ENCODE assay signal across 8 cellular contexts in the genomic region with DNA sequence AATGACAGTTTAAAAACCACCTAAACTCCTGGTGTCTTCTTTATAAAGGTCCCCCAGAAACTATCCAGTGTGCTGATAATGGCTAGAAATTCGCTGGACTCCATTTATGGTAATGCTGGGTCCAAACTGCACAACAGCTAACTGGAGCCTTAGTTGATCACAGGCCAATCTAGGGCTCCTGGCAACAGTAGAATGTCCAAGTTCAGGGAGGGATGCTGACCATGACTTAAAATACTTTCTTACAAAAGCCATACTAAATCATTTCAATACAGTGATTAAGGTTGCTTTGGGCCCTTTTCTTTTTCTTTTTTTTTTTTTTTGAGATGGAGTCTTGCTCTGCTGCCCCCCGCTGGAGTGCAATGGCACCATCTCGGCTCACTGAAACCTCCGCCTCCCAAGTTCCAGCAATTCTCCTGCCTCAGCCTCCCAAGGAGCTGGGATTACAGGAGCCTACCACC. TPM values are rescaled to one million over a fixed set of nuclear protein-coding genes. Genes with fewer than 3 reads are reported as not detected.
DNase-seq lines count a peak whose midpoint lies in the region; ATAC-seq and TF ChIP-seq lines count a peak whose summit lies in the region.

No MANE protein-coding gene starts in this region.

- H3K27me3 ChIP-seq in BLaER1 treated with 17β-estradiol and CSF1 and Interleukin-3, amounts not matched to agents 10 nM and 100 nM = no peaks in the 10 kb centered on the region
- H3K27me3 ChIP-seq in GM23248 (replicated peaks; ENCODE audit: insufficient read depth) = no peaks in the 10 kb centered on the region
- no peaks in the 10 kb centered on the region for H3K27me3 ChIP-seq in ascending aorta
- no peaks in the 10 kb centered on the region for H3K27me3 ChIP-seq in lower lobe of right lung (ENCODE audit: low read depth)
- H3K27me3 ChIP-seq in H7 (ENCODE audit: control insufficient read depth, insufficient read depth, low read length) = no peaks in the 10 kb centered on the region

- H3K9me2 ChIP-seq in GM23248 (ENCODE audit: insufficient read depth) = no peaks in the 10 kb centered on the region

- peak overlapping the region in 8 of 11 experiments; percentile 8 to 99 (median 70); a peak in 12 of 22 replicates for H3K27ac ChIP-seq in BLaER1 treated with 17β-estradiol and CSF1 and Interleukin-3, amounts not matched to agents 10 nM and 100 nM
- H3K27ac ChIP-seq in GM23248 (no peak overlapping the region), ascending aorta (no peak overlapping the region), lower lobe of right lung (no peak overlapping the region)

- H4K20me1 ChIP-seq in BLaER1 treated with 17β-estradiol and CSF1 and Interleukin-3, amounts not matched to agents 10 nM and 100 nM = no peaks in the 10 kb centered on the region
- no peaks in the 10 kb centered on the region for H4K20me1 ChIP-seq in GM23248 (ENCODE audit: insufficient read depth)

- H3K9me3 ChIP-seq in BLaER1 treated with 17β-estradiol and CSF1 and Interleukin-3, amounts not matched to agents 10 nM and 100 nM (replicated peaks in 1 of 11) = no peaks in the 10 kb centered on the region
- H3K9me3 ChIP-seq in GM23248 (ENCODE audit: low read depth) (no peaks in the 10 kb centered on the region), ascending aorta (no peaks in the 10 kb centered on the region), lower lobe of right lung (no peaks in the 10 kb centered on the region)

- H3K9ac ChIP-seq in BLaER1 treated with 17β-estradiol and CSF1 and Interleukin-3, amounts not matched to agents 10 nM and 100 nM = 0 out of 22 replicates have a peak overlapping the region, but pooled peaks of 1 of the 11 experiments have one; percentile 24
- no peak overlapping the region for H3K9ac ChIP-seq in GM23248

- TF ChIP-seq CTCF in ascending aorta (IDR thresholded peaks at IDR 0.05) = peak in 2 of 3 experiments; percentile 44 to 54
- TF ChIP-seq CTCF in lower lobe of right lung (IDR thresholded peaks at IDR 0.05) = peak; percentile 55

- H3K36me3 ChIP-seq in BLaER1 treated with 17β-estradiol and CSF1 and Interleukin-3, amounts not matched to agents 10 nM and 100 nM = peaks cover 0 to 18% (median 11%) of the 10 kb centered on the region in 11 experiments; a peak in 15 of 22 replicates
- no peaks in the 10 kb centered on the region for H3K36me3 ChIP-seq in GM23248 (ENCODE audit: low read depth)
- H3K36me3 ChIP-seq in ascending aorta = no peaks in the 10 kb centered on the region
- H3K36me3 ChIP-seq in lower lobe of right lung = no peaks in the 10 kb centered on the region
- no peaks in the 10 kb centered on the region for H3K36me3 ChIP-seq in H7 (replicated peaks; ENCODE audit: control insufficient read depth, insufficient read depth, low read length)

- H3K4me1 ChIP-seq in BLaER1 treated with 17β-estradiol and CSF1 and Interleukin-3, amounts not matched to agents 10 nM and 100 nM = peaks cover 41 to 54% (median 51%) of the 10 kb centered on the region in 10 experiments
- H3K4me1 ChIP-seq in GM23248 (ENCODE audit: insufficient read depth) = no peaks in the 10 kb centered on the region
- no peaks in the 10 kb centered on the region for H3K4me1 ChIP-seq in ascending aorta
- H3K4me1 ChIP-seq in lower lobe of right lung = peaks cover 3% of the 10 kb centered on the region

- WGBS in GM23248 (ENCODE audit: low coverage in 1 of 2, low lambda C conversion rate in 2 of 2, missing lambda C conversion rate in 2 of 2), 2 experiments = 76 to 79% methylated on average over 4 of the region's 4 CpGs

- H3F3A ChIP-seq in GM23248 (ENCODE audit: insufficient read depth) = no peaks in the 10 kb centered on the region

- no peak overlapping the region for H2AFZ ChIP-seq in GM23248

- H3K79me2 ChIP-seq in GM23248 (ENCODE audit: insufficient read depth) = no peaks in the 10 kb centered on the region

- in situ Hi-C loops in GM23248 (cut with MboI) = no loop called here

- no peak overlapping the region for H3K4me3 ChIP-seq in BLaER1 treated with 17β-estradiol and CSF1 and Interleukin-3, amounts not matched to agents 10 nM and 100 nM
- H3K4me3 ChIP-seq in GM23248 (no peak overlapping the region), ascending aorta (no peak overlapping the region), lower lobe of right lung (no peak overlapping the region), H7 (ENCODE audit: insufficient read depth, low read depth, low read length) (no peak overlapping the region)

- ATAC-seq in lower lobe of right lung (peak in 1 of 2 donors; percentile 50), GM21381 (IDR thresholded peaks at IDR 0.05; ENCODE audit: unreplicated experiment) (no peak), GM18867 (IDR thresholded peaks at IDR 0.05; ENCODE audit: unreplicated experiment) (no peak)

- peak overlapping the region in 8 of 11 experiments; percentile 5 to 75 (median 19); a peak in 7 of 22 replicates for H3K4me2 ChIP-seq in BLaER1 treated with 17β-estradiol and CSF1 and Interleukin-3, amounts not matched to agents 10 nM and 100 nM
- no peak overlapping the region for H3K4me2 ChIP-seq in GM23248 (ENCODE audit: unreplicated experiment)

- intact Hi-C loops in ascending aorta (cut with DNase I) (no loop called here), lower lobe of right lung (cut with DNase I) (no loop called here)

- DNase-seq in GM23248 = peak; percentile 47
- no peak for DNase-seq in ascending aorta (ENCODE audit: low spot score in 2 of 2)
- DNase-seq in lower lobe of right lung = no peak
- DNase-seq in H7 = no peak
- DNase-seq in AG08396 (ENCODE audit: low spot score) = no peak

RNA-seq across cellular contexts. Expression of a gene that starts 14.5 kb away (rescaled TPM):
- total RNA-seq in GM23248 (2014; rRNA removed; shearing (Covaris generic)) = 7.2 and 12.2 TPM in 2 replicates
- polyA plus RNA-seq in GM23248 (2016; fragmentation: Nextera tagmentation; extraction: Ambion mirVana) = 1.8 TPM in 2 replicates
- total RNA-seq in ascending aorta (21.6 TPM), lower lobe of right lung (64.2 TPM)
- total RNA-seq in H7 (2014; rRNA removed; shearing (Covaris generic)) = 7.6 and 9.6 TPM in 2 replicates

Comparison
In these comparisons a context has a peak if more than half of its experiments do, and no peak if none do; other contexts are left out.
1. H3K27ac ChIP-seq: peak in BLaER1 treated with 17β-estradiol and CSF1 and Interleukin-3, amounts not matched to agents 10 nM and 100 nM (8 of 11); none in GM23248 (single experiment), ascending aorta (0 of 2) and lower lobe of right lung (single experiment).